ENCODE assay signal across 37 cellular contexts in genomic region chr5:171619744-171620143, GRCh38.
"Had no signal": no experiment of that assay in that cellular context is flagged by ENCODE, and none has a peak within 500 bp of the region (broad histone marks: within the 10 kb centered on the region; RNA-seq: fewer than 3 reads in every experiment).

No MANE protein-coding gene starts in this region.

- H3K36me3 Mint-ChIP-seq: activated CD4-positive, alpha-beta memory T cell treated with anti-CD3 and anti-CD28 coated beads for 36 hours; activated naive CD4-positive, alpha-beta T cell treated with anti-CD3 and anti-CD28 coated beads, Interleukin-2, amount 50 U/mL, for 72 hours; activated naive CD8-positive, alpha-beta T cell treated with anti-CD3 and anti-CD28 coated beads for 36 hours; brain had no signal

- H3K9me3 ChIP-seq: adrenal gland, ascending aorta had no signal

- H3K4me1 Mint-ChIP-seq: activated B cell treated with CpG ODN at 0.5 μM for 24 hours; activated CD4-positive, alpha-beta T cell treated with anti-CD3 and anti-CD28 coated beads, Interleukin-2, amount 10 ng/mL, durations not matched to agents 24 days and 14 days; activated naive CD8-positive, alpha-beta T cell treated with anti-CD3 and anti-CD28 coated beads for 36 hours; activated T-helper 17 cell treated with anti-CD3 and anti-CD28 coated beads, Interleukin-2, amount 50 U/mL, for 72 hours; central memory CD8-positive, alpha-beta T cell had no signal

- H3K4me3 Mint-ChIP-seq: activated B cell treated with CpG ODN at 0.5 μM for 24 hours; activated CD4-positive, alpha-beta memory T cell treated with anti-CD3 and anti-CD28 coated beads for 36 hours; activated CD4-positive, alpha-beta T cell treated with anti-CD3 and anti-CD28 coated beads, Interleukin-2, amount 10 ng/mL, durations not matched to agents 24 days and 14 days; activated CD8-positive, alpha-beta T cell treated with anti-CD3 and anti-CD28 coated beads for 36 hours; activated naive CD4-positive, alpha-beta T cell treated with anti-CD3 and anti-CD28 coated beads for 36 hours; activated naive CD8-positive, alpha-beta T cell treated with anti-CD3 and anti-CD28 coated beads for 36 hours; activated T-cell treated with anti-CD3 and anti-CD28 coated beads, Interleukin-2, amount 50 U/mL, for 4 hours; activated T-cell treated with anti-CD3 and anti-CD28 coated beads, Interleukin-2, amount 50 U/mL, for 72 hours; activated T-helper 1 cell treated with anti-CD3 and anti-CD28 coated beads, Interleukin-12 subunit alpha, Interleukin-12 subunit beta, Interleukin-2, Interleukin-4 antibody, amounts not matched to agents 30 ng/mL and 10 ng/mL and 1 ng/mL, durations not matched to agents 14 hours and 24 hours and 36 hours; activated T-helper 17 cell treated with anti-CD3 and anti-CD28 coated beads, Interleukin-2, amount 50 U/mL, for 72 hours; brain; central memory CD8-positive, alpha-beta T cell; T-helper 1 cell treated with Interleukin-12 subunit alpha and Interleukin-12 subunit beta and Interleukin-4 antibody, amounts not matched to agents 30 μg/mL and 1 μg/mL, for 36 hours; T-helper 2 cell treated with Interferon-gamma antibody and Interleukin-4, amounts not matched to agents 5 μg/mL and 100 μg/mL, for 36 hours had no signal

- ATAC-seq: activated CD8-positive, alpha-beta T cell treated with anti-CD3 and anti-CD28 coated beads for 36 hours; activated naive CD4-positive, alpha-beta T cell treated with anti-CD3 and anti-CD28 coated beads, Interleukin-2, amount 50 U/mL, for 72 hours; activated T-cell treated with anti-CD3 and anti-CD28 coated beads, Interleukin-2, amount 50 U/mL, for 4 hours; activated T-cell treated with anti-CD3 and anti-CD28 coated beads, Interleukin-2, amount 50 U/mL, for 72 hours; activated T-helper 17 cell treated with anti-CD3 and anti-CD28 coated beads, Interleukin-2, amount 50 U/mL, for 72 hours had no signal

- H3K36me3 ChIP-seq: adrenal gland, ascending aorta, cardiac muscle cell had no signal

- H3K27me3 ChIP-seq: adrenal gland, ascending aorta, cardiac muscle cell had no signal

- H3K4me3 ChIP-seq: adrenal gland, ascending aorta, cardiac muscle cell had no signal

- H3K27ac ChIP-seq: adrenal gland, ascending aorta, cardiac muscle cell, VCaP had no signal

- H3K9me3 Mint-ChIP-seq: activated B cell treated with CpG ODN at 0.5 μM for 24 hours; activated CD4-positive, alpha-beta memory T cell treated with anti-CD3 and anti-CD28 coated beads for 36 hours; activated CD4-positive, alpha-beta T cell treated with anti-CD3 and anti-CD28 coated beads, Interleukin-2, amount 10 ng/mL, durations not matched to agents 24 days and 14 days; activated CD8-positive, alpha-beta T cell treated with anti-CD3 and anti-CD28 coated beads for 36 hours; activated naive CD4-positive, alpha-beta T cell treated with anti-CD3 and anti-CD28 coated beads for 36 hours; activated naive CD4-positive, alpha-beta T cell treated with anti-CD3 and anti-CD28 coated beads, Interleukin-2, amount 50 U/mL, for 72 hours; activated naive CD8-positive, alpha-beta T cell treated with anti-CD3 and anti-CD28 coated beads for 36 hours; activated T-cell treated with anti-CD3 and anti-CD28 coated beads, Interleukin-2, amount 50 U/mL, for 4 hours; activated T-cell treated with anti-CD3 and anti-CD28 coated beads, Interleukin-2, amount 50 U/mL, for 72 hours; activated T-helper 1 cell treated with anti-CD3 and anti-CD28 coated beads, Interleukin-12 subunit alpha, Interleukin-12 subunit beta, Interleukin-2, Interleukin-4 antibody, amounts not matched to agents 30 ng/mL and 10 ng/mL and 1 ng/mL, durations not matched to agents 14 hours and 24 hours and 36 hours; activated T-helper 17 cell treated with anti-CD3 and anti-CD28 coated beads, Interleukin-2, amount 50 U/mL, for 72 hours; central memory CD8-positive, alpha-beta T cell; T-helper 1 cell treated with Interleukin-12 subunit alpha and Interleukin-12 subunit beta and Interleukin-4 antibody, amounts not matched to agents 30 μg/mL and 1 μg/mL, for 36 hours; T-helper 2 cell treated with Interferon-gamma antibody and Interleukin-4, amounts not matched to agents 5 μg/mL and 100 μg/mL, for 36 hours had no signal

- H3K27me3 Mint-ChIP-seq: activated CD4-positive, alpha-beta T cell treated with anti-CD3 and anti-CD28 coated beads, Interleukin-2, amount 10 ng/mL, durations not matched to agents 24 days and 14 days; activated T-helper 17 cell treated with anti-CD3 and anti-CD28 coated beads, Interleukin-2, amount 50 U/mL, for 72 hours; central memory CD8-positive, alpha-beta T cell had no signal

- DNase-seq: activated B cell treated with CpG ODN at 0.5 μM for 24 hours; activated CD4-positive, alpha-beta memory T cell treated with anti-CD3 and anti-CD28 coated beads for 36 hours; activated CD4-positive, alpha-beta T cell treated with anti-CD3 and anti-CD28 coated beads for 4 hours; activated CD4-positive, alpha-beta T cell treated with anti-CD3 and anti-CD28 coated beads, Interleukin-2, amount 10 ng/mL, durations not matched to agents 24 days and 14 days; activated CD4-positive, alpha-beta T cell treated with anti-CD3 and anti-CD28 coated beads, Interleukin-2, amount 50 U/mL, for 1 hour; activated CD4-positive, alpha-beta T cell treated with anti-CD3 and anti-CD28 coated beads, Interleukin-2, amount 50 U/mL, for 4 hours; activated CD4-positive, CD25-positive, alpha-beta regulatory T cell treated with anti-CD3 and anti-CD28 coated beads, Interleukin-2, amount 50 U/mL, for 72 hours; activated CD8-positive, alpha-beta memory T cell treated with anti-CD3 and anti-CD28 coated beads, Interleukin-2, amount 50 U/mL, for 4 hours; activated CD8-positive, alpha-beta T cell treated with anti-CD3 and anti-CD28 coated beads for 36 hours; activated effector memory CD4-positive, alpha-beta T cell treated with anti-CD3 and anti-CD28 coated beads, Interleukin-2, amount 50 U/mL, for 16 hours; activated gamma-delta T cell treated with Interleukin-2 at 50 U/mL for 16 hours; activated naive CD4-positive, alpha-beta T cell; activated naive CD4-positive, alpha-beta T cell treated with anti-CD3 and anti-CD28 coated beads for 36 hours; activated naive CD4-positive, alpha-beta T cell treated with anti-CD3 and anti-CD28 coated beads, Interleukin-2, amount 50 U/mL, for 16 hours; activated naive CD8-positive, alpha-beta T cell treated with anti-CD3 and anti-CD28 coated beads for 36 hours; activated T-cell treated with anti-CD3 and anti-CD28 coated beads for 4 hours; activated T-cell treated with anti-CD3 and anti-CD28 coated beads, Interleukin-2, amount 50 U/mL, for 1 hour; activated T-cell treated with anti-CD3 and anti-CD28 coated beads, Interleukin-2, amount 50 U/mL, for 4 hours; activated T-cell treated with anti-CD3 and anti-CD28 coated beads, Interleukin-2, amount 50 U/mL, for 72 hours; adrenal gland; amniotic stem cell; anterior cingulate cortex; caudate nucleus; SW 1271; T-helper 1 cell; T-helper 2 cell; T-helper 9 cell had no signal

- H3K27ac Mint-ChIP-seq: activated B cell treated with CpG ODN at 0.5 μM for 24 hours; activated CD4-positive, alpha-beta memory T cell treated with anti-CD3 and anti-CD28 coated beads for 36 hours; activated CD4-positive, alpha-beta T cell treated with anti-CD3 and anti-CD28 coated beads, Interleukin-2, amount 10 ng/mL, durations not matched to agents 24 days and 14 days; activated CD8-positive, alpha-beta T cell treated with anti-CD3 and anti-CD28 coated beads for 36 hours; activated naive CD4-positive, alpha-beta T cell treated with anti-CD3 and anti-CD28 coated beads for 36 hours; activated naive CD4-positive, alpha-beta T cell treated with anti-CD3 and anti-CD28 coated beads, Interleukin-2, amount 50 U/mL, for 72 hours; activated naive CD8-positive, alpha-beta T cell treated with anti-CD3 and anti-CD28 coated beads for 36 hours; activated T-cell treated with anti-CD3 and anti-CD28 coated beads, Interleukin-2, amount 50 U/mL, for 72 hours; activated T-helper 1 cell treated with anti-CD3 and anti-CD28 coated beads, Interleukin-12 subunit alpha, Interleukin-12 subunit beta, Interleukin-2, Interleukin-4 antibody, amounts not matched to agents 30 ng/mL and 10 ng/mL and 1 ng/mL, durations not matched to agents 14 hours and 24 hours and 36 hours; activated T-helper 17 cell treated with anti-CD3 and anti-CD28 coated beads, Interleukin-2, amount 50 U/mL, for 72 hours; brain; T-helper 1 cell treated with Interleukin-12 subunit alpha and Interleukin-12 subunit beta and Interleukin-4 antibody, amounts not matched to agents 30 μg/mL and 1 μg/mL, for 36 hours; T-helper 2 cell treated with Interferon-gamma antibody and Interleukin-4, amounts not matched to agents 5 μg/mL and 100 μg/mL, for 36 hours had no signal

- H3K4me1 ChIP-seq: adrenal gland, ascending aorta had no signal
